ENCODE assay signal across 33 cellular contexts in genomic region chr1:51274676-51275075, GRCh38. TPM values are rescaled to one million over a fixed set of nuclear protein-coding genes. Genes with fewer than 3 reads are reported as not detected.
"Had no signal": no experiment of that assay in that cellular context is flagged by ENCODE, and none has a peak within 500 bp of the region (broad histone marks: within the 10 kb centered on the region; RNA-seq: fewer than 3 reads in every experiment).

No MANE protein-coding gene starts in this region.

- H3K9me3 Mint-ChIP-seq: activated CD4-positive, alpha-beta T cell treated with anti-CD3 and anti-CD28 coated beads, Interleukin-2, amount 10 ng/mL, durations not matched to agents 7 days and 5 days; activated naive CD4-positive, alpha-beta T cell treated with anti-CD3 and anti-CD28 coated beads, Interleukin-2, amount 10 ng/mL, durations not matched to agents 7 days and 5 days; activated naive CD4-positive, alpha-beta T cell treated with anti-CD3 and anti-CD28 coated beads, Interleukin-2, amount 50 U/mL, for 72 hours; activated naive CD8-positive, alpha-beta T cell treated with anti-CD3 and anti-CD28 coated beads, Interleukin-2, amount 10 ng/mL, durations not matched to agents 7 days and 5 days; activated T-cell treated with anti-CD3 and anti-CD28 coated beads, Interleukin-2, amount 50 U/mL, for 24 hours; activated T-cell treated with anti-CD3 and anti-CD28 coated beads, Interleukin-2, amount 50 U/mL, for 72 hours; brain; central memory CD8-positive, alpha-beta T cell; dendritic cell treated with granulocyte-macrophage colony-stimulating factor and Interleukin-4, amounts not matched to agents 40 ng/mL and 50 ng/mL, for 4 days; endodermal cell; T-helper 2 cell treated with Interferon-gamma antibody and Interleukin-4, amounts not matched to agents 5 μg/mL and 100 μg/mL, for 36 hours had no signal

- H3K27ac Mint-ChIP-seq: activated CD4-positive, alpha-beta T cell treated with anti-CD3 and anti-CD28 coated beads, Interleukin-2, amount 10 ng/mL, durations not matched to agents 7 days and 5 days; activated CD8-positive, alpha-beta T cell treated with anti-CD3 and anti-CD28 coated beads, Interleukin-2, amount 10 ng/mL, durations not matched to agents 7 days and 5 days; activated naive CD4-positive, alpha-beta T cell treated with anti-CD3 and anti-CD28 coated beads, Interleukin-2, amount 10 ng/mL, durations not matched to agents 7 days and 5 days; activated naive CD4-positive, alpha-beta T cell treated with anti-CD3 and anti-CD28 coated beads, Interleukin-2, amount 50 U/mL, for 72 hours; activated naive CD8-positive, alpha-beta T cell treated with anti-CD3 and anti-CD28 coated beads, Interleukin-2, amount 10 ng/mL, durations not matched to agents 7 days and 5 days; activated T-cell treated with anti-CD3 and anti-CD28 coated beads, Interleukin-2, amount 50 U/mL, for 24 hours; activated T-cell treated with anti-CD3 and anti-CD28 coated beads, Interleukin-2, amount 50 U/mL, for 72 hours; brain; dendritic cell treated with granulocyte-macrophage colony-stimulating factor and Interleukin-4, amounts not matched to agents 40 ng/mL and 50 ng/mL, for 4 days; T-helper 17 cell; T-helper 2 cell treated with Interferon-gamma antibody and Interleukin-4, amounts not matched to agents 5 μg/mL and 100 μg/mL, for 36 hours had no signal

- H3K4me3 Mint-ChIP-seq: activated CD4-positive, alpha-beta T cell treated with anti-CD3 and anti-CD28 coated beads, Interleukin-2, amount 10 ng/mL, durations not matched to agents 7 days and 5 days; activated CD8-positive, alpha-beta T cell treated with anti-CD3 and anti-CD28 coated beads, Interleukin-2, amount 10 ng/mL, durations not matched to agents 7 days and 5 days; activated naive CD4-positive, alpha-beta T cell treated with anti-CD3 and anti-CD28 coated beads, Interleukin-2, amount 10 ng/mL, durations not matched to agents 7 days and 5 days; activated naive CD8-positive, alpha-beta T cell treated with anti-CD3 and anti-CD28 coated beads, Interleukin-2, amount 10 ng/mL, durations not matched to agents 7 days and 5 days; activated T-cell treated with anti-CD3 and anti-CD28 coated beads, Interleukin-2, amount 50 U/mL, for 24 hours; activated T-cell treated with anti-CD3 and anti-CD28 coated beads, Interleukin-2, amount 50 U/mL, for 72 hours; brain; central memory CD8-positive, alpha-beta T cell; dendritic cell treated with granulocyte-macrophage colony-stimulating factor and Interleukin-4, amounts not matched to agents 40 ng/mL and 50 ng/mL, for 4 days; endodermal cell; T-helper 17 cell; T-helper 2 cell treated with Interferon-gamma antibody and Interleukin-4, amounts not matched to agents 5 μg/mL and 100 μg/mL, for 36 hours had no signal

- H3K9me3 ChIP-seq: ascending aorta, breast epithelium, gastroesophageal sphincter, heart right ventricle had no signal

- H3K4me1 Mint-ChIP-seq: brain; central memory CD8-positive, alpha-beta T cell had no signal

- ATAC-seq: activated CD8-positive, alpha-beta T cell treated with anti-CD3 and anti-CD28 coated beads, Interleukin-2, amount 10 ng/mL, durations not matched to agents 7 days and 5 days; activated naive CD4-positive, alpha-beta T cell treated with anti-CD3 and anti-CD28 coated beads, Interleukin-2, amount 50 U/mL, for 72 hours; activated T-cell treated with anti-CD3 and anti-CD28 coated beads, Interleukin-2, amount 50 U/mL, for 72 hours; esophagus mucosa; gastroesophageal sphincter; heart right ventricle; T-helper 17 cell had no signal

- H3K27me3 Mint-ChIP-seq: activated CD4-positive, alpha-beta T cell treated with anti-CD3 and anti-CD28 coated beads, Interleukin-2, amount 10 ng/mL, durations not matched to agents 7 days and 5 days; activated naive CD4-positive, alpha-beta T cell treated with anti-CD3 and anti-CD28 coated beads, Interleukin-2, amount 10 ng/mL, durations not matched to agents 7 days and 5 days; activated naive CD8-positive, alpha-beta T cell treated with anti-CD3 and anti-CD28 coated beads, Interleukin-2, amount 10 ng/mL, durations not matched to agents 7 days and 5 days; activated T-cell treated with anti-CD3 and anti-CD28 coated beads, Interleukin-2, amount 50 U/mL, for 24 hours; brain; central memory CD8-positive, alpha-beta T cell; dendritic cell treated with granulocyte-macrophage colony-stimulating factor and Interleukin-4, amounts not matched to agents 40 ng/mL and 50 ng/mL, for 4 days; T-helper 17 cell had no signal

- H3K4me1 ChIP-seq: breast epithelium had no signal

- DNase-seq: activated CD4-positive, alpha-beta T cell treated with anti-CD3 and anti-CD28 coated beads for 1 hour; activated CD4-positive, alpha-beta T cell treated with anti-CD3 and anti-CD28 coated beads for 4 hours; activated CD4-positive, alpha-beta T cell treated with anti-CD3 and anti-CD28 coated beads, Interleukin-2, amount 10 ng/mL, durations not matched to agents 7 days and 5 days; activated CD4-positive, alpha-beta T cell treated with anti-CD3 and anti-CD28 coated beads, Interleukin-2, amount 50 U/mL, for 4 hours; activated CD8-positive, alpha-beta memory T cell treated with anti-CD3 and anti-CD28 coated beads, Interleukin-2, amount 50 U/mL, for 48 hours; activated CD8-positive, alpha-beta T cell treated with anti-CD3 and anti-CD28 coated beads, Interleukin-2, amount 10 ng/mL, durations not matched to agents 7 days and 5 days; activated gamma-delta T cell; activated naive CD4-positive, alpha-beta T cell; activated naive CD4-positive, alpha-beta T cell treated with anti-CD3 and anti-CD28 coated beads, Interleukin-2, amount 10 ng/mL, durations not matched to agents 7 days and 5 days; activated naive CD8-positive, alpha-beta T cell treated with anti-CD3 and anti-CD28 coated beads, Interleukin-2, amount 10 ng/mL, durations not matched to agents 7 days and 5 days; activated T-cell treated with anti-CD3 and anti-CD28 coated beads for 4 hours; activated T-cell treated with anti-CD3 and anti-CD28 coated beads, Interleukin-2, amount 50 U/mL, for 24 hours; activated T-cell treated with anti-CD3 and anti-CD28 coated beads, Interleukin-2, amount 50 U/mL, for 72 hours; dorsolateral prefrontal cortex; effector memory CD4-positive, alpha-beta T cell; endodermal cell; foreskin melanocyte; heart right ventricle; T-helper 1 cell; T-helper 17 cell; T1000 had no signal

- H3K27me3 ChIP-seq: ascending aorta, breast epithelium, cardiac muscle cell, dorsolateral prefrontal cortex, gastroesophageal sphincter, heart right ventricle, hepatocyte had no signal

- H3K36me3 ChIP-seq: breast epithelium had no signal

- H3K27ac ChIP-seq: breast epithelium, cardiac muscle cell, coronary artery, dorsolateral prefrontal cortex, gastroesophageal sphincter, heart right ventricle, hepatocyte had no signal

- H3K4me3 ChIP-seq: ascending aorta, breast epithelium, cardiac muscle cell, coronary artery, dorsolateral prefrontal cortex, gastroesophageal sphincter, heart right ventricle, hepatocyte had no signal

RNA-seq across cellular contexts. Expression of gene TTC39A, which starts 55.7 kb away (rescaled TPM):
- total RNA-seq: activated CD4-positive, alpha-beta T cell treated with anti-CD3 and anti-CD28 coated beads, Interleukin-2, amount 10 ng/mL, durations not matched to agents 7 days and 5 days; activated CD8-positive, alpha-beta T cell treated with anti-CD3 and anti-CD28 coated beads, Interleukin-2, amount 10 ng/mL, durations not matched to agents 7 days and 5 days; activated naive CD8-positive, alpha-beta T cell treated with anti-CD3 and anti-CD28 coated beads, Interleukin-2, amount 10 ng/mL, durations not matched to agents 7 days and 5 days; ascending aorta; T-helper 17 cell had no signal
